In genomic region chr15:77118787-77119410, GRCh38 we compare ENCODE assay signal across 9 cellular contexts. TPM values are rescaled to one million over a fixed set of nuclear protein-coding genes. Genes with fewer than 3 reads are reported as not detected.
DNase-seq lines count a peak whose midpoint lies in the region; ATAC-seq and TF ChIP-seq lines count a peak whose summit lies in the region.
"Had no signal": no experiment of that assay in that cellular context is flagged by ENCODE, and none has a peak within 500 bp of the region (broad histone marks: within the 10 kb centered on the region; RNA-seq: fewer than 3 reads in every experiment).

No MANE protein-coding gene starts in this region.

- H3K4me3 ChIP-seq in Karpas-422 (ENCODE audit: low read length) (no peak overlapping the region), cardiac fibroblast (replicated peaks in 1 of 2; ENCODE audit: low read depth in 2 of 2, low read length in 2 of 2) (no peak overlapping the region), kidney epithelial cell (ENCODE audit: low read depth, low read length) (no peak overlapping the region)
- H3K4me3 ChIP-seq: BLaER1 treated with 17β-estradiol and CSF1 and Interleukin-3, amounts not matched to agents 10 nM and 100 nM had no signal

- CTCF ChIA-PET in RWPE1 (lab: Yijun Ruan, JAX): interaction anchor here (0.6 to 2.5 kb wide), 13 partner anchors 9 to 516 kb away, joined by 3 to 24 read pairs (median 4); no protein-coding TSS in a partner anchor

- no peaks in the 10 kb centered on the region for H3K36me3 ChIP-seq in Karpas-422 (ENCODE audit: insufficient read depth, low read length)
- no peaks in the 10 kb centered on the region for H3K36me3 ChIP-seq in kidney epithelial cell (ENCODE audit: control insufficient read depth, insufficient read depth, low read length)

- no peaks in the 10 kb centered on the region for H3K9me3 ChIP-seq in Karpas-422 (ENCODE audit: low read length)
- H3K9me3 ChIP-seq: BLaER1 treated with 17β-estradiol and CSF1 and Interleukin-3, amounts not matched to agents 10 nM and 100 nM had no signal

- H3K27ac ChIP-seq in Karpas-422 (ENCODE audit: low read length): no peak overlapping the region
- H3K27ac ChIP-seq in RWPE1: no peak overlapping the region
- H3K27ac ChIP-seq: BLaER1 treated with 17β-estradiol and CSF1 and Interleukin-3, amounts not matched to agents 10 nM and 100 nM had no signal

- no peaks in the 10 kb centered on the region for H4K20me1 ChIP-seq in Karpas-422 (ENCODE audit: insufficient read depth, low read depth, low read length)

- no peak overlapping the region for H2AFZ ChIP-seq in Karpas-422 (ENCODE audit: low read length)

- H3K4me1 ChIP-seq in Karpas-422 (ENCODE audit: low read length): no peaks in the 10 kb centered on the region

- ATAC-seq in HG03039 (IDR thresholded peaks at IDR 0.05; ENCODE audit: unreplicated experiment): no peak

- no peak overlapping the region for H3K4me2 ChIP-seq in Karpas-422 (ENCODE audit: low read depth, low read length, poor library complexity, severe bottlenecking)

- TF ChIP-seq CTCF in RWPE1 (conservative IDR thresholded peaks at IDR 0.05; ENCODE audit: low read depth): peak; percentile 86
- peak; percentile 66 for TF ChIP-seq CTCF in cardiac fibroblast (IDR thresholded peaks at IDR 0.05; ENCODE audit: low read depth, low read length)
- TF ChIP-seq CTCF in kidney epithelial cell (IDR thresholded peaks at IDR 0.05; ENCODE audit: insufficient read depth, low read length, poor library complexity, severe bottlenecking): peak; percentile 81

- POLR2A ChIA-PET in RWPE1 (lab: Yijun Ruan, JAX; ENCODE audit: low non-redundant PET): no interaction called here

- H3K9me2 ChIP-seq in Karpas-422 (replicated peaks; ENCODE audit: insufficient read depth, low read length): no peaks in the 10 kb centered on the region

- H3K79me2 ChIP-seq in Karpas-422 (ENCODE audit: low read length): no peaks in the 10 kb centered on the region

- H3K27me3 ChIP-seq in Karpas-422 (ENCODE audit: low read length) (no peaks in the 10 kb centered on the region), kidney epithelial cell (ENCODE audit: control insufficient read depth, insufficient read depth, low read length) (no peaks in the 10 kb centered on the region)
- H3K27me3 ChIP-seq: BLaER1 treated with 17β-estradiol and CSF1 and Interleukin-3, amounts not matched to agents 10 nM and 100 nM had no signal

- H3K9ac ChIP-seq in Karpas-422 (ENCODE audit: low read length): no peak overlapping the region
- H3K9ac ChIP-seq: BLaER1 treated with 17β-estradiol and CSF1 and Interleukin-3, amounts not matched to agents 10 nM and 100 nM had no signal

- DNase-seq in NCI-H1092 treated with DMSO at 0.1 percent for 48 hours (lab: John Stamatoyannopoulos, UW): peak; percentile 39
- DNase-seq in NCI-H1092 (lab: John Stamatoyannopoulos, UW): no peak
- peak; percentile 79 for DNase-seq in Karpas-422
- DNase-seq in RWPE1 (ENCODE audit: low spot score): peak; percentile 61
- peak; percentile 86 to 89 for DNase-seq in cardiac fibroblast (ENCODE audit: low read depth in 2 of 2)
- peak; percentile 26 for DNase-seq in kidney epithelial cell (ENCODE audit: low read depth)
- peak; percentile 91 for DNase-seq in superior temporal gyrus (ENCODE audit: extremely low spot score)

RNA-seq across cellular contexts. Expression of gene TSPAN3, which starts 48.0 kb away (rescaled TPM):
- total RNA-seq in Karpas-422 (2014; rRNA removed; shearing (Covaris generic); ENCODE audit: low replicate concordance): 163 and 205 TPM in 2 replicates
- 198 and 252 TPM in 2 replicates for total RNA-seq in kidney epithelial cell
